In the genomic region with DNA sequence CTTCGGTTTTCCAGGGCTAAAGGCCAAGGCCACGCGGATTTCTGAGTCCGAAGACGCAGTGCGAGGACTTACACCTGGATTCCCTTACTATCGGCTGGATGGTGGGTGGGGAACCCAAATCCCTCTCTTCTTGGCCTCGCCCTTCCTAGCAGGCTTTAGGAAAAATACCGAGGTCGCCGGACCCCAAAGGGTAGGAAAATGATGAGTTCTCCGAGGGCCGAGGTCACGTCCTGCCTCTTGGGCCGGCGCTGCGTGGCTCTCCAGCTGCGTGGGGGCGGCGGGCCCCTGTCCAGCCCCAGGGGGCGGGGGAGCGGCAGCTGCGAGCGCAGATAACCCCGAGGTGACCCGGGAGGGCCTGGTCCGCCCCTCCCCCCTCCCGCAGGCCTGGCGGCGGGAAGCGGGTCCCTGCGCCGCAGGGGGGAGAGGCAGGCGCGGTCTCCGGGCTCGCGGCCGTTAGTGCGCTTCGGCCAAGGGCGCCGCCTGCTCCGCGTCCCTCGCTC, we compare ENCODE assay signal across 11 cellular contexts. TPM values are rescaled to one million over a fixed set of nuclear protein-coding genes. Genes with fewer than 3 reads are reported as not detected.
DNase-seq lines count a peak whose midpoint lies in the region; ATAC-seq and TF ChIP-seq lines count a peak whose summit lies in the region.
"Had no signal": no experiment of that assay in that cellular context is flagged by ENCODE, and none has a peak within 500 bp of the region (broad histone marks: within the 10 kb centered on the region; RNA-seq: fewer than 3 reads in every experiment).

No MANE protein-coding gene starts in this region.

- H3K27ac ChIP-seq in effector memory CD4-positive, alpha-beta T cell (ENCODE audit: insufficient read depth, low read length, poor library complexity, severe bottlenecking), result no peak overlapping the region
- no peak overlapping the region for H3K27ac ChIP-seq in skin epidermis
- H3K27ac ChIP-seq: pancreas had no signal

- TF ChIP-seq CTCF in mesothelial cell of epicardium (IDR thresholded peaks at IDR 0.05; ENCODE audit: unreplicated experiment), result no peak
- no peak for TF ChIP-seq CTCF in mucosa of descending colon (IDR thresholded peaks at IDR 0.05)

- H3K9me3 Mint-ChIP-seq in mesothelial cell of epicardium, result no peaks in the 10 kb centered on the region

- peaks cover 94% of the 10 kb centered on the region for H3K27me3 Mint-ChIP-seq in mesothelial cell of epicardium (ENCODE audit: low read depth)

- peaks cover 6% of the 10 kb centered on the region for H3K27me3 ChIP-seq in MG63
- peaks cover 84% of the 10 kb centered on the region for H3K27me3 ChIP-seq in effector memory CD4-positive, alpha-beta T cell (replicated peaks; ENCODE audit: control insufficient read depth, insufficient read depth, low read length, poor library complexity, severe bottlenecking)

- ATAC-seq in GM21723 (IDR thresholded peaks at IDR 0.05; ENCODE audit: unreplicated experiment) (no peak), mucosa of descending colon (no peak)
- ATAC-seq: pancreas had no signal

- H3K4me1 ChIP-seq in effector memory CD4-positive, alpha-beta T cell (ENCODE audit: control insufficient read depth, insufficient read depth, low read length, poor library complexity, severe bottlenecking), result peaks cover 57% of the 10 kb centered on the region
- peaks cover 44% of the 10 kb centered on the region for H3K4me1 ChIP-seq in mucosa of descending colon (ENCODE audit: low read depth)

- H3K4me3 Mint-ChIP-seq in mesothelial cell of epicardium, result no peak overlapping the region

- no peaks in the 10 kb centered on the region for H3K36me3 Mint-ChIP-seq in mesothelial cell of epicardium

- peaks cover 27% of the 10 kb centered on the region for H3K4me1 Mint-ChIP-seq in mesothelial cell of epicardium

- H3K36me3 ChIP-seq in MG63, result no peaks in the 10 kb centered on the region; the same call in 1 of the 2 replicates
- H3K36me3 ChIP-seq in effector memory CD4-positive, alpha-beta T cell (ENCODE audit: control insufficient read depth, insufficient read depth, low read length), result no peaks in the 10 kb centered on the region
- H3K36me3 ChIP-seq in mucosa of descending colon (ENCODE audit: low read depth), result no peaks in the 10 kb centered on the region
- H3K36me3 ChIP-seq: pancreas had no signal

- DNase-seq in activated CD8-positive, alpha-beta memory T cell treated with anti-CD3 and anti-CD28 coated beads for 24 hours, result peak; percentile 64
- no peak for DNase-seq in activated CD8-positive, alpha-beta memory T cell treated with anti-CD3 and anti-CD28 coated beads, Interleukin-2, amount 50 U/mL, for 48 hours
- DNase-seq in MG63, result no peak
- no peak for DNase-seq in effector memory CD4-positive, alpha-beta T cell
- no peak for DNase-seq in mesothelial cell of epicardium (ENCODE audit: low spot score in 2 of 2, unreplicated experiment in 2 of 2)
- DNase-seq in mucosa of descending colon, result no peak

- intact Hi-C loops in mucosa of descending colon (cut with DNase I, micrococcal nuclease), result loop anchor here in 1 of 2 donors (5.0 kb wide), 1 partner anchor 422 kb away; no protein-coding TSS in a partner anchor

- H3K9me3 ChIP-seq in MG63, result no peaks in the 10 kb centered on the region
- H3K9me3 ChIP-seq in effector memory CD4-positive, alpha-beta T cell (ENCODE audit: control insufficient read depth, low read length), result no peaks in the 10 kb centered on the region
- H3K9me3 ChIP-seq in mucosa of descending colon, result no peaks in the 10 kb centered on the region
- H3K9me3 ChIP-seq: pancreas had no signal

- H3K4me3 ChIP-seq in MG63, result peak overlapping the region; percentile 60
- peak overlapping the region; percentile 68 for H3K4me3 ChIP-seq in effector memory CD4-positive, alpha-beta T cell (ENCODE audit: insufficient read depth, low read depth, low read length, poor library complexity, severe bottlenecking)
- peak overlapping the region in 5 of 7 experiments; percentile 13 to 36 (median 29) for H3K4me3 ChIP-seq in skin epidermis
- no peak overlapping the region for H3K4me3 ChIP-seq in mucosa of descending colon

- no peak overlapping the region for H3K27ac Mint-ChIP-seq in mesothelial cell of epicardium
- H3K27ac Mint-ChIP-seq: CD14-positive monocyte had no signal

RNA-seq across cellular contexts. Expression of a gene that starts 0.8 kb away (rescaled TPM):
- 5.0 and 8.6 TPM in 2 replicates for total RNA-seq in MG63 (2014; rRNA removed; shearing (Covaris generic); ENCODE audit: low replicate concordance)
- not detected in 3 replicates for total RNA-seq in mesothelial cell of epicardium
- total RNA-seq in mucosa of descending colon, result 1 to 10 TPM in 1 of 3 donors, under 1 TPM in 1, not detected in 1; 0.92 to 1.4 TPM
- total RNA-seq: HT-29 had no signal

RNA-seq across cellular contexts. Expression of a gene that starts 13.0 kb away (rescaled TPM):
- total RNA-seq in MG63 (2014; rRNA removed; shearing (Covaris generic); ENCODE audit: low replicate concordance), result 0.07 and 6.0 TPM in 2 replicates
- not detected in 3 replicates for total RNA-seq in mesothelial cell of epicardium
- under 1 TPM; 0.17 to 0.25 (median 0.24) TPM for total RNA-seq in mucosa of descending colon
- total RNA-seq: HT-29 had no signal

RNA-seq across cellular contexts. Expression of a gene that starts 19.2 kb away (rescaled TPM):
- total RNA-seq in MG63 (2014; rRNA removed; shearing (Covaris generic); ENCODE audit: low replicate concordance), result 164 and 222 TPM in 2 replicates
- total RNA-seq in mesothelial cell of epicardium (70.0 to 71.5 TPM (median 71.1 TPM) in 3 replicates), mucosa of descending colon (10 to 100 TPM; 65.0 to 81.1 (median 68.4) TPM)
